1 cellular context compared by ENCODE assay signal in genomic region chr13:42796747-42797356, GRCh38.
TF ChIP-seq lines count a peak whose summit lies in the region.

No MANE protein-coding gene starts in this region.

TF ChIP-seq in H1, 55 proteins besides CTCF, POLR2A, EP300 and RAD21:
- TF ChIP-seq SIX5 (IDR thresholded peaks at IDR 0.05; ENCODE audit: low read depth, low read length), result no peak
- no peak for TF ChIP-seq HDAC6 (IDR thresholded peaks at IDR 0.05; ENCODE audit: low read depth, low read length)
- no peak for TF ChIP-seq KDM5A (IDR thresholded peaks at IDR 0.05; ENCODE audit: low read length)
- no peak for TF ChIP-seq POLR2AphosphoS5 (IDR thresholded peaks at IDR 0.05; ENCODE audit: low read depth, low read length)
- no peak for TF ChIP-seq RBBP5 (IDR thresholded peaks at IDR 0.05; ENCODE audit: borderline replicate concordance, low read depth, low read length)
- no peak for TF ChIP-seq FOSL1 (IDR thresholded peaks at IDR 0.05; ENCODE audit: insufficient read depth, low read depth, low read length)
- TF ChIP-seq NANOG (IDR thresholded peaks at IDR 0.05; ENCODE audit: insufficient read depth, low read depth, low read length, poor library complexity, severe bottlenecking), result no peak
- no peak for TF ChIP-seq CHD2 (IDR thresholded peaks at IDR 0.05; ENCODE audit: low read length)
- TF ChIP-seq PHF8 (conservative IDR thresholded peaks at IDR 0.05; ENCODE audit: low read depth, low read length), result no peak
- TF ChIP-seq SP4 (IDR thresholded peaks at IDR 0.05; ENCODE audit: low read length), result no peak
- TF ChIP-seq SAP30 (IDR thresholded peaks at IDR 0.05; ENCODE audit: insufficient read depth, insufficient replicate concordance, low read length), result no peak
- TF ChIP-seq TAF1 (IDR thresholded peaks at IDR 0.05; ENCODE audit: low read depth, low read length), result no peak
- no peak for TF ChIP-seq NRF1 (IDR thresholded peaks at IDR 0.05; ENCODE audit: low read depth, low read length)
- no peak for TF ChIP-seq KDM4A (IDR thresholded peaks at IDR 0.05; ENCODE audit: low read depth, low read length, severe bottlenecking)
- no peak for TF ChIP-seq SIN3A (conservative IDR thresholded peaks at IDR 0.05 in 1 of 2, IDR thresholded peaks at IDR 0.05 in 1 of 2; ENCODE audit: low read depth in 1 of 2, low read length in 2 of 2)
- TF ChIP-seq TCF12 (IDR thresholded peaks at IDR 0.05; ENCODE audit: low read depth, low read length), result no peak
- no peak for TF ChIP-seq ATF3 (IDR thresholded peaks at IDR 0.05; ENCODE audit: insufficient read depth, low read depth, low read length)
- TF ChIP-seq RFX5 (IDR thresholded peaks at IDR 0.05; ENCODE audit: borderline replicate concordance, low read depth, low read length), result no peak
- no peak for TF ChIP-seq CBX8 (IDR thresholded peaks at IDR 0.05; ENCODE audit: borderline replicate concordance, low read depth, low read length)
